ENCODE assay signal across 1 cellular context in the genomic region with DNA sequence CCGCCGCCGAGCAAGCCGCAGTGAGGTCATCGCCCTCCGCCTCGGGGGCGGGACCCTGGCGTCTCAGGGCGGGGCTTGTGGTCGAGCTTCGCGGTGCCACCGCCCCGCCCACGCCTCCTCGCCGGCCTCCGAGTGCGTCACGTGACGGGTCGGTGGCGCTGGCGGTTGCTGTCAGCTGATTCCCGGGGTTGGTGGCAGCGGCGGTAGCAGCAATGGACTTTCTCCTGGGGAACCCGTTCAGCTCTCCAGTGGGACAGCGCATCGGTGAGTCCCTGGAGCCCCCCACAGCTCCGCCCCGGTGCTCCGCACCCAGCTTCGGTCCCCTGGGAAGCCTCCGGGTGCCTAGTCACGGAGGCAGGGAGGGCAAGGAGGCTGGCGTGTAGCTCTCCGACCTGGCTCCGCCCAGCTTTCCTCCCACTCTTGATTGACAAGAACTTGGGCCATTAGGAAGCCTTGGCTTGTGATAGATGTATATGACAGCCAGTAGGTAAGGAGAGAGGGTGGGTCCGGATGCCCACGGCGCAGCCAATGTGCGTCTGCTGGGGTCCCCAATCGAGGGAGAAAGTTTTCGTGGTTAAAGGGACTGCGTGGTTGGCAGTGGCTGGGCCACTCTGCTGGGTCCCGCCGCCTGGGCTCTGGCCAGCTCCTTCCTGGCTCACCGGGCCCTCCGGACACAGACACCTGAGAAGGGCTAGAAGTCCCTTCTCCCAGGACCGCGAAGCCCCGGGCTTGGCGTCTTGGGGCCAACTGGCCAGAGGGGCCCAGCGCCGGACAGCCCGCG.
TF ChIP-seq lines count a peak whose summit lies in the region.

TSS of gene TOM1 (plus strand) at position 178 of the 781 bp plus-strand sequence. CDS start at position 213, 35 bp downstream.

TF ChIP-seq in K562, 482 proteins besides CTCF, POLR2A, EP300 and RAD21 (continued from another document):
- TF ChIP-seq, protein P1, sequence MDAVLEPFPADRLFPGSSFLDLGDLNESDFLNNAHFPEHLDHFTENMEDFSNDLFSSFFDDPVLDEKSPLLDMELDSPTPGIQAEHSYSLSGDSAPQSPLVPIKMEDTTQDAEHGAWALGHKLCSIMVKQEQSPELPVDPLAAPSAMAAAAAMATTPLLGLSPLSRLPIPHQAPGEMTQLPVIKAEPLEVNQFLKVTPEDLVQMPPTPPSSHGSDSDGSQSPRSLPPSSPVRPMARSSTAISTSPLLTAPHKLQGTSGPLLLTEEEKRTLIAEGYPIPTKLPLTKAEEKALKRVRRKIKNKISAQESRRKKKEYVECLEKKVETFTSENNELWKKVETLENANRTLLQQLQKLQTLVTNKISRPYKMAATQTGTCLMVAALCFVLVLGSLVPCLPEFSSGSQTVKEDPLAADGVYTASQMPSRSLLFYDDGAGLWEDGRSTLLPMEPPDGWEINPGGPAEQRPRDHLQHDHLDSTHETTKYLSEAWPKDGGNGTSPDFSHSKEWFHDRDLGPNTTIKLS (IDR thresholded peaks at IDR 0.05; ENCODE audit: borderline replicate concordance, low read depth): peak; percentile 61; the same call in 1 of the 2 replicates
- TF ChIP-seq ZNF57 (CRISPR knock-in tag; IDR thresholded peaks at IDR 0.05) (no peak), CTBP1 (IDR thresholded peaks at IDR 0.05; ENCODE audit: borderline replicate concordance) (peak; percentile 25; the same call in 1 of the 2 replicates), CREB1 (IDR thresholded peaks at IDR 0.05) (peak; percentile 73), CREB1 (CRISPR knock-in tag; IDR thresholded peaks at IDR 0.05) (peak; percentile 83), E2F4 (CRISPR knock-in tag; IDR thresholded peaks at IDR 0.05; ENCODE audit: low read depth) (no peak), ZNF408 (CRISPR knock-in tag; IDR thresholded peaks at IDR 0.05; ENCODE audit: low read depth) (no peak), ARNT (IDR thresholded peaks at IDR 0.05) (no peak), SP1 (CRISPR knock-in tag; IDR thresholded peaks at IDR 0.05) (peak; percentile 62), PBX2 (CRISPR knock-in tag; IDR thresholded peaks at IDR 0.05; ENCODE audit: low read depth) (peak; percentile 74), PBX2 (tag; conservative IDR thresholded peaks at IDR 0.05; ENCODE audit: low read depth) (peak; percentile 99), TAF9B (IDR thresholded peaks at IDR 0.05; ENCODE audit: partially characterized antibody) (peak; percentile 61), ZNF785 (CRISPR knock-in tag; IDR thresholded peaks at IDR 0.05) (no peak), RBM34 (IDR thresholded peaks at IDR 0.05; ENCODE audit: borderline replicate concordance, insufficient read depth, low read length) (no peak), STAG1 (CRISPR knock-in tag; IDR thresholded peaks at IDR 0.05; ENCODE audit: borderline replicate concordance) (no peak), NONO (IDR thresholded peaks at IDR 0.05; ENCODE audit: low read depth in 2 of 2, low read length in 1 of 2) (0 out of 4 replicates have a peak, but pooled peaks of 1 of the 2 experiments have one; percentile 10), ZNF584 (CRISPR knock-in tag; IDR thresholded peaks at IDR 0.05; ENCODE audit: low read depth) (no peak), RBM25 (IDR thresholded peaks at IDR 0.05; ENCODE audit: low read depth, low read length, severe bottlenecking) (peak; percentile 97), FOS (IDR thresholded peaks at IDR 0.05; ENCODE audit: extremely low read depth, insufficient read length) (peak; percentile 99), MITF (IDR thresholded peaks at IDR 0.05) (peak; percentile 65; the same call in 1 of the 2 replicates), NFE2 (IDR thresholded peaks at IDR 0.05; ENCODE audit: low read depth) (peak; percentile 3; the same call in 1 of the 2 replicates), POLR2B (IDR thresholded peaks at IDR 0.05; ENCODE audit: low read depth, partially characterized antibody) (peak; percentile 52), ZNF3 (CRISPR knock-in tag; IDR thresholded peaks at IDR 0.05) (no peak), PML (IDR thresholded peaks at IDR 0.05; ENCODE audit: low read length) (no peak; the same call in 1 of the 2 replicates), EGR1 (conservative IDR thresholded peaks at IDR 0.05) (peak; percentile 96), CCAR2 (IDR thresholded peaks at IDR 0.05; ENCODE audit: low read depth, low read length) (no peak), MLLT1 (IDR thresholded peaks at IDR 0.05) (peak in 1 of 2 experiments; percentile 93; a peak in 2 of 4 replicates)
- TF ChIP-seq, protein P2, sequence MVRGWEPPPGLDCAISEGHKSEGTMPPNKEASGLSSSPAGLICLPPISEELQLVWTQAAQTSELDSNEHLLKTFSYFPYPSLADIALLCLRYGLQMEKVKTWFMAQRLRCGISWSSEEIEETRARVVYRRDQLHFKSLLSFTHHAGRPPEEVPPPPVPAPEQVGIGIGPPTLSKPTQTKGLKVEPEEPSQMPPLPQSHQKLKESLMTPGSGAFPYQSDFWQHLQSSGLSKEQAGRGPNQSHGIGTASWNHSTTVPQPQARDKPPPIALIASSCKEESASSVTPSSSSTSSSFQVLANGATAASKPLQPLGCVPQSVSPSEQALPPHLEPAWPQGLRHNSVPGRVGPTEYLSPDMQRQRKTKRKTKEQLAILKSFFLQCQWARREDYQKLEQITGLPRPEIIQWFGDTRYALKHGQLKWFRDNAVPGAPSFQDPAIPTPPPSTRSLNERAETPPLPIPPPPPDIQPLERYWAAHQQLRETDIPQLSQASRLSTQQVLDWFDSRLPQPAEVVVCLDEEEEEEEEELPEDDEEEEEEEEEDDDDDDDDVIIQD (CRISPR knock-in tag; IDR thresholded peaks at IDR 0.05): no peak
- TF ChIP-seq, protein P3, sequence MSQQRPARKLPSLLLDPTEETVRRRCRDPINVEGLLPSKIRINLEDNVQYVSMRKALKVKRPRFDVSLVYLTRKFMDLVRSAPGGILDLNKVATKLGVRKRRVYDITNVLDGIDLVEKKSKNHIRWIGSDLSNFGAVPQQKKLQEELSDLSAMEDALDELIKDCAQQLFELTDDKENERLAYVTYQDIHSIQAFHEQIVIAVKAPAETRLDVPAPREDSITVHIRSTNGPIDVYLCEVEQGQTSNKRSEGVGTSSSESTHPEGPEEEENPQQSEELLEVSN (IDR thresholded peaks at IDR 0.05; ENCODE audit: borderline replicate concordance in 1 of 2, extremely low read depth in 1 of 2, insufficient read depth in 1 of 2, insufficient read length in 1 of 2, low read depth in 1 of 2, low read length in 1 of 2, poor library complexity in 1 of 2, severe bottlenecking in 1 of 2): peak; percentile 43 to 93
